8 cellular contexts compared by ENCODE assay signal in the genomic region with DNA sequence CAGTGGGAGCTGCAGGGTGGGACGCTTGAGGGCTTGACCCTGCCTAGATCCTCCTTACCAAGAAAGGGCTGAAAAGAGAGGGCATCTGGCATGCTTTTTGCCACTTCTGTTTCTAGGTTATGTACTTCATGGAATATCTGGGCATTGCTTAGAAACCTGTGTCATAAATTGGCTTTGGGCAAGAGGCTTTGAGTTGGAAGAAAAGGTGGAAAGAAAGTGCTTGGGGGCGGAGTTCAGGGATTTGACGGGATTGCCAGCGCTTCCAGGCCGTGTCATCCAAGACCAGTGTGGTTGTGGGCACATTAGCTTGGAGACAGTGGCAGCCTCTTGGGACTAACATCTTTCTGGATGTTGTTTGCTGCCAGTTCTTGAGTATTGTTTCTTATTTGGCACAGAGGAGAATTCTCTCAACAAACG. TPM values are rescaled to one million over a fixed set of nuclear protein-coding genes. Genes with fewer than 3 reads are reported as not detected.
A peak's percentile ranks its signal among the peaks of the same experiment; 100 is the strongest.
DNase-seq lines count a peak whose midpoint lies in the region; ATAC-seq, FAIRE-seq and TF ChIP-seq lines count a peak whose summit lies in the region.

No MANE protein-coding gene starts in this region.

- H3K9me3 ChIP-seq in GM12878 (replicated peaks; ENCODE audit: control insufficient read depth, insufficient read depth, low read length): no peaks in the 10 kb centered on the region
- H3K9me3 ChIP-seq in lower lobe of right lung: no peaks in the 10 kb centered on the region
- H3K9me3 ChIP-seq in upper lobe of left lung: no peaks in the 10 kb centered on the region

- in situ Hi-C loops in GM12878 (cut with MboI): no loop called here
- in situ Hi-C loops in KBM-7 (cut with MboI; ENCODE audit: low pct_unique_long_range_greater_than_20kb, low sequenced_read_pairs): no loop called here

- H3K27me3 ChIP-seq in GM12878 (replicated peaks in 1 of 2; ENCODE audit: control insufficient read depth in 2 of 2, insufficient read depth in 2 of 2, low read length in 1 of 2): no peaks in the 10 kb centered on the region
- H3K27me3 ChIP-seq in lower lobe of right lung (ENCODE audit: low read depth): no peaks in the 10 kb centered on the region
- no peaks in the 10 kb centered on the region for H3K27me3 ChIP-seq in upper lobe of left lung

- no peak for TF ChIP-seq CTCF in CD14-positive monocyte (IDR thresholded peaks at IDR 0.05)
- TF ChIP-seq CTCF in GM12878 (IDR thresholded peaks at IDR 0.05 in 2 of 3, conservative IDR thresholded peaks at IDR 0.05 in 1 of 3; ENCODE audit: control insufficient read depth in 2 of 3, extremely low read depth in 1 of 3, insufficient read depth in 1 of 3, low read depth in 3 of 3, low read length in 3 of 3): no peak
- TF ChIP-seq CTCF in lower lobe of right lung (IDR thresholded peaks at IDR 0.05): no peak
- TF ChIP-seq CTCF in upper lobe of left lung (IDR thresholded peaks at IDR 0.05): no peak

- peak overlapping the region; percentile 58 for H2AFZ ChIP-seq in GM12878 (ENCODE audit: control insufficient read depth, low read depth, low read length)

- RAD21 ChIA-PET in GM12878 (lab: Charles Lee; ENCODE audit: unreplicated experiment): interaction anchor here (0.5 to 1.0 kb wide), 2 partner anchors 7 to 33 kb away, joined by 3 read pairs; no protein-coding TSS in a partner anchor

- no peak for TF ChIP-seq RAD21 in GM12878 (IDR thresholded peaks at IDR 0.05; ENCODE audit: insufficient read depth, low read depth, low read length)

- H3K4me1 Mint-ChIP-seq in CD14-positive monocyte (peaks cover 18% of the 10 kb centered on the region), IgD-negative memory B cell (peaks cover 19 to 25% (median 21%) of the 10 kb centered on the region in 3 donors)

- CTCF ChIA-PET in GM12878 (lab: Yijun Ruan, JAX): interaction anchor here (0.7 to 1.8 kb wide), 3 partner anchors 10 to 177 kb away, joined by 3 to 7 read pairs (median 5); no protein-coding TSS in a partner anchor

- H3K27ac ChIP-seq in GM12878 (ENCODE audit: control insufficient read depth, insufficient read depth) (peak overlapping the region; percentile 49), lower lobe of right lung (peak overlapping the region; percentile 85), upper lobe of left lung (peak overlapping the region; percentile 85 to 94 (median 88))

- FAIRE-seq in GM12878 (lab: Jason Lieb, UNC): no peak

- H3K27me3 Mint-ChIP-seq in CD14-positive monocyte (ENCODE audit: low read depth in 3 of 3): peaks cover 0 to 4% (median 0%) of the 10 kb centered on the region in 3 donors
- H3K27me3 Mint-ChIP-seq in IgD-negative memory B cell: peaks cover 3% of the 10 kb centered on the region

- H3K4me3 Mint-ChIP-seq in CD14-positive monocyte (peak overlapping the region; percentile 86 to 88), IgD-negative memory B cell (peak overlapping the region; percentile 78 to 96 (median 90))

- H3K79me2 ChIP-seq in GM12878 (ENCODE audit: control insufficient read depth, insufficient read depth, low read length): peaks cover 4% of the 10 kb centered on the region

- H3K9me3 Mint-ChIP-seq in CD14-positive monocyte (no peaks in the 10 kb centered on the region), IgD-negative memory B cell (no peaks in the 10 kb centered on the region)

- H3K9ac ChIP-seq in GM12878 (ENCODE audit: control insufficient read depth, insufficient read depth, low read length): peak overlapping the region; percentile 77

- H3K4me3 ChIP-seq in GM12878 (peak overlapping the region; percentile 93), lower lobe of right lung (peak overlapping the region; percentile 89), upper lobe of left lung (peak overlapping the region; percentile 69 to 100 (median 83))

- WGBS in GM12878 (ENCODE audit: insufficient coverage, insufficient replicate concordance, low lambda C conversion rate, missing lambda C conversion rate): 53% methylated on average over 6 of the region's 6 CpGs
- 20% methylated on average over 6 of the region's 6 CpGs for WGBS in upper lobe of left lung, 2 donors

- H3K36me3 ChIP-seq in GM12878 (ENCODE audit: control insufficient read depth in 2 of 2, insufficient read depth in 2 of 2, low read length in 1 of 2) (no peaks in the 10 kb centered on the region), lower lobe of right lung (no peaks in the 10 kb centered on the region), upper lobe of left lung (no peaks in the 10 kb centered on the region)

- H3K4me2 ChIP-seq in GM12878 (ENCODE audit: control insufficient read depth, insufficient read depth): peak overlapping the region; percentile 91

- no peak for TF ChIP-seq EP300 in GM12878 (IDR thresholded peaks at IDR 0.05; ENCODE audit: borderline replicate concordance in 1 of 2, control insufficient read depth in 1 of 2, low read depth in 2 of 2, low read length in 2 of 2)
- TF ChIP-seq EP300 in upper lobe of left lung (IDR thresholded peaks at IDR 0.05): no peak

- no peaks in the 10 kb centered on the region; the same call in 1 of the 2 replicates for H3K4me1 ChIP-seq in GM12878 (ENCODE audit: control insufficient read depth, insufficient read depth, low read length)
- H3K4me1 ChIP-seq in lower lobe of right lung: peaks cover 10% of the 10 kb centered on the region
- H3K4me1 ChIP-seq in upper lobe of left lung: peaks cover 5 to 17% (median 11%) of the 10 kb centered on the region in 4 donors

- no peaks in the 10 kb centered on the region for H4K20me1 ChIP-seq in GM12878 (ENCODE audit: control insufficient read depth, insufficient read depth)

- BruUV-seq in GM12878 (replicated peaks; lab: Mats Ljungman, UMichigan): no TSS peak

- DNase-seq in CD14-positive monocyte (ENCODE audit: low spot score) (no peak), GM12878 (ENCODE audit: low read depth, low spot score) (no peak), lower lobe of right lung (no peak), upper lobe of left lung (peak in 1 of 2 donors; percentile 19), hippocampal formation (lab: John Stamatoyannopoulos, UW) (no peak), KBM-7 (no peak)

- peak overlapping the region in 3 of 7 donors; percentile 36 to 75 (median 37) for H3K27ac Mint-ChIP-seq in CD14-positive monocyte
- peak overlapping the region in 2 of 3 donors; percentile 18 to 68 for H3K27ac Mint-ChIP-seq in IgD-negative memory B cell

- intact Hi-C loops in CD14-positive monocyte (cut with micrococcal nuclease): loop anchor here in 1 of 2 donors (5.0 kb wide), 3 partner anchors 33 to 122 kb away; partner anchors contain the start of genes ATP6V0E2 and ZNF467
- intact Hi-C loops in GM12878 (cut with micrococcal nuclease; ENCODE audit: unreplicated experiment): loop anchor here (2.0 kb wide), 1 partner anchor 32 kb away; no protein-coding TSS in a partner anchor
- intact Hi-C loops in lower lobe of right lung (cut with DNase I): no loop called here

- ATAC-seq in GM12878 (no peak), lower lobe of right lung (no peak), upper lobe of left lung (ENCODE audit: low FRiP score in 2 of 2) (no peak), HG02588 (IDR thresholded peaks at IDR 0.05; ENCODE audit: unreplicated experiment) (no peak)

- POLR2A ChIA-PET in GM12878 (lab: Charles Lee): interaction anchor here (1.2 to 1.5 kb wide), 2 partner anchors 10 to 33 kb away, joined by 3 to 7 read pairs; no protein-coding TSS in a partner anchor

- SMC1A ChIA-PET in GM12878 (lab: Charles Lee; ENCODE audit: uncharacterized antibody, unreplicated experiment): interaction anchor here (1.3 to 1.6 kb wide), 2 partner anchors 8 to 46 kb away, joined by 3 to 4 read pairs; no protein-coding TSS in a partner anchor

- TF ChIP-seq POLR2A in GM12878 (IDR thresholded peaks at IDR 0.05; ENCODE audit: low read depth, low read length) (no peak), upper lobe of left lung (IDR thresholded peaks at IDR 0.05) (no peak)

- H3K36me3 Mint-ChIP-seq in CD14-positive monocyte (no peaks in the 10 kb centered on the region), IgD-negative memory B cell (no peaks in the 10 kb centered on the region)

RNA-seq across cellular contexts. Expression of gene ZNF862, which starts 0.8 kb away (rescaled TPM):
- polyA plus RNA-seq in CD14-positive monocyte (1 to 10 TPM; 1.3 to 2.7 TPM), IgD-negative memory B cell (4.3 TPM), GM12878 (2011; rRNA removed) (7.1 and 7.7 TPM in 2 replicates), GM12878 (2014; fragmentation: Illumina TruSeq; extraction: Trizol) (4.3 and 5.9 TPM in 2 replicates), GM12878 (2014; fragmentation: Nextera tagmentation; extraction: Ambion mirVana) (1 to 10 TPM in 1 of 2 experiments, under 1 TPM in 1; 0.49 to 1.3 TPM), GM12878 (2014; rRNA removed) (4.6 and 5.7 TPM in 2 replicates), GM12878 (2016; fragmentation: Nextera tagmentation; extraction: Ambion mirVana) (1 to 10 TPM; 2.5 to 2.7 TPM)
- total RNA-seq in GM12878 (2013; cell fraction: nucleolus; rRNA removed): 22.3 and 23.9 TPM in 2 replicates
- total RNA-seq in GM12878 (2014; rRNA removed) (3.2 and 3.6 TPM in 2 replicates), GM12878 (2014; rRNA removed; fragmentation: Illumina TruSeq; extraction: Trizol) (3.3 and 4.0 TPM in 2 replicates), GM12878 (2021) (6.3 and 7.8 TPM in 2 replicates), lower lobe of right lung (20.7 TPM), upper lobe of left lung (10 to 100 TPM in 5 of 6 donors, 1 to 10 TPM in 1; 7.1 to 31.4 (median 16.7) TPM)
- 3.2 TPM for polyA plus RNA-seq in GM12878 (2011; ENCODE audit: low read depth)
- polyA plus RNA-seq in GM12878 (2011; cell fraction: cytosol; rRNA removed): 6.1 and 8.1 TPM in 2 replicates
- 16.4 and 24.9 TPM in 2 replicates for polyA plus RNA-seq in GM12878 (2011; cell fraction: nucleus; rRNA removed)
- polyA plus RNA-seq in GM12878 (2012): 7.5 and 8.5 TPM in 2 replicates
- polyA minus RNA-seq in GM12878 (2011; rRNA and poly(A)+ RNA removed): 7.8 and 10.7 TPM in 2 replicates
- polyA minus RNA-seq in GM12878 (2011; cell fraction: cytosol; rRNA and poly(A)+ RNA removed): 1.1 and 2.1 TPM in 2 replicates
- polyA minus RNA-seq in GM12878 (2011; cell fraction: nucleus; rRNA and poly(A)+ RNA removed): 13.1 and 14.8 TPM in 2 replicates

RNA-seq across cellular contexts. Expression of gene ATP6V0E2, which starts 34.8 kb away (rescaled TPM):
- polyA plus RNA-seq in CD14-positive monocyte: 10 to 100 TPM in 1 of 2 donors, 1 to 10 TPM in 1; 8.2 to 13.3 TPM
- 51.8 TPM for polyA plus RNA-seq in IgD-negative memory B cell
- total RNA-seq in GM12878 (2013; cell fraction: nucleolus; rRNA removed): 16.9 and 18.7 TPM in 2 replicates
- total RNA-seq in GM12878 (2014; rRNA removed): 30.8 and 37.5 TPM in 2 replicates
- 14.1 and 16.3 TPM in 2 replicates for total RNA-seq in GM12878 (2014; rRNA removed; fragmentation: Illumina TruSeq; extraction: Trizol)
- 33.2 and 37.0 TPM in 2 replicates for total RNA-seq in GM12878 (2021)
- polyA plus RNA-seq in GM12878 (2011; ENCODE audit: low read depth): 7.2 TPM
- 6.6 and 11.4 TPM in 2 replicates for polyA plus RNA-seq in GM12878 (2011; rRNA removed)
- polyA plus RNA-seq in GM12878 (2011; cell fraction: cytosol; rRNA removed): 30.1 and 36.5 TPM in 2 replicates
- polyA plus RNA-seq in GM12878 (2011; cell fraction: nucleus; rRNA removed): 53.6 and 72.8 TPM in 2 replicates
- 15.1 and 21.7 TPM in 2 replicates for polyA plus RNA-seq in GM12878 (2012)
- 8.7 and 18.3 TPM in 2 replicates for polyA plus RNA-seq in GM12878 (2014; fragmentation: Illumina TruSeq; extraction: Trizol)
- polyA plus RNA-seq in GM12878 (2014; fragmentation: Nextera tagmentation; extraction: Ambion mirVana): 1 to 10 TPM; 1.5 to 1.8 TPM
- 39.3 and 42.9 TPM in 2 replicates for polyA plus RNA-seq in GM12878 (2014; rRNA removed)
- 10 to 100 TPM; 51.0 to 54.7 TPM for polyA plus RNA-seq in GM12878 (2016; fragmentation: Nextera tagmentation; extraction: Ambion mirVana)
- 6.5 and 13.9 TPM in 2 replicates for polyA minus RNA-seq in GM12878 (2011; rRNA and poly(A)+ RNA removed)
- polyA minus RNA-seq in GM12878 (2011; cell fraction: cytosol; rRNA and poly(A)+ RNA removed): 8.4 and 16.0 TPM in 2 replicates
- 10.8 and 14.8 TPM in 2 replicates for polyA minus RNA-seq in GM12878 (2011; cell fraction: nucleus; rRNA and poly(A)+ RNA removed)
- 17.9 TPM for total RNA-seq in lower lobe of right lung
- total RNA-seq in upper lobe of left lung: 10 to 100 TPM in 5 of 6 donors, 1 to 10 TPM in 1; 5.2 to 34.1 (median 25.2) TPM
